ENCODE assay signal across 16 cellular contexts in genomic region chr1:85135456-85135798, GRCh38.
DNase-seq lines count a peak whose midpoint lies in the region; ATAC-seq and TF ChIP-seq lines count a peak whose summit lies in the region.
"Had no signal": no experiment of that assay in that cellular context is flagged by ENCODE, and none has a peak within 500 bp of the region (broad histone marks: within the 10 kb centered on the region; RNA-seq: fewer than 3 reads in every experiment).

No MANE protein-coding gene starts in this region.

- H3K4me2 ChIP-seq in PC-9 = peak overlapping the region; percentile 44

- no peaks in the 10 kb centered on the region for H3K27me3 ChIP-seq in PC-9 (ENCODE audit: insufficient read depth, low read depth)
- H3K27me3 ChIP-seq in right lobe of liver = no peaks in the 10 kb centered on the region
- no peaks in the 10 kb centered on the region for H3K27me3 ChIP-seq in esophagus muscularis mucosa
- H3K27me3 ChIP-seq in spleen (replicated peaks in 1 of 7) = no peaks in the 10 kb centered on the region

- no peak for TF ChIP-seq POLR2A in right lobe of liver (IDR thresholded peaks at IDR 0.05)
- TF ChIP-seq POLR2A in esophagus muscularis mucosa (IDR thresholded peaks at IDR 0.05; ENCODE audit: low read depth) = no peak
- TF ChIP-seq POLR2A in spleen (IDR thresholded peaks at IDR 0.05) = no peak

- H3K27me3 Mint-ChIP-seq in activated naive CD8-positive, alpha-beta T cell treated with anti-CD3 and anti-CD28 coated beads for 36 hours = no peaks in the 10 kb centered on the region
- H3K27me3 Mint-ChIP-seq: activated naive CD8-positive, alpha-beta T cell; central memory CD8-positive, alpha-beta T cell had no signal

- no peak for TF ChIP-seq EP300 in esophagus muscularis mucosa (IDR thresholded peaks at IDR 0.05)

- peak; percentile 74 for DNase-seq in DMS79 (lab: John Stamatoyannopoulos, UW)
- DNase-seq in NCI-H187 (lab: John Stamatoyannopoulos, UW) = peak; percentile 31 to 58
- peak in 1 of 2 experiments; percentile 73 for DNase-seq in PC-9
- no peak for DNase-seq in right lobe of liver
- DNase-seq in esophagus muscularis mucosa (ENCODE audit: extremely low spot score) = no peak
- DNase-seq in spleen = no peak
- no peak for DNase-seq in left ventricle myocardium superior
- DNase-seq in activated naive CD8-positive, alpha-beta T cell treated with anti-CD3 and anti-CD28 coated beads for 36 hours = no peak
- DNase-seq: activated CD4-positive, alpha-beta T cell treated with anti-CD3 and anti-CD28 coated beads, Interleukin-2, amount 10 ng/mL, durations not matched to agents 7 days and 5 days; H9; kidney; SIG-M5; stimulated activated CD4-positive, alpha-beta T cell treated with anti-CD3 and anti-CD28 coated beads, Interleukin-15, amount 100 ng/mL, for 24 hours; T-helper 9 cell had no signal

- POLR2A ChIA-PET in PC-9 (lab: Charles Lee; ENCODE audit: unreplicated experiment) = no interaction called here

- CTCF ChIA-PET in PC-9 (lab: Charles Lee) = no interaction called here

- BruUV-seq in PC-9 (replicated peaks; lab: Mats Ljungman, UMichigan) = no TSS peak

- H3K36me3 ChIP-seq in PC-9 (ENCODE audit: low read depth) (no peaks in the 10 kb centered on the region), right lobe of liver (no peaks in the 10 kb centered on the region), esophagus muscularis mucosa (no peaks in the 10 kb centered on the region), spleen (no peaks in the 10 kb centered on the region)

- no peaks in the 10 kb centered on the region for H3K36me3 Mint-ChIP-seq in activated naive CD8-positive, alpha-beta T cell treated with anti-CD3 and anti-CD28 coated beads for 36 hours
- H3K36me3 Mint-ChIP-seq: activated naive CD8-positive, alpha-beta T cell had no signal

- H3K9me3 Mint-ChIP-seq in activated naive CD8-positive, alpha-beta T cell treated with anti-CD3 and anti-CD28 coated beads for 36 hours = no peaks in the 10 kb centered on the region
- H3K9me3 Mint-ChIP-seq: activated CD4-positive, alpha-beta T cell treated with anti-CD3 and anti-CD28 coated beads, Interleukin-2, amount 10 ng/mL, durations not matched to agents 7 days and 5 days; central memory CD8-positive, alpha-beta T cell; H9 had no signal

- WGBS in right lobe of liver (ENCODE audit: insufficient coverage, low coverage, low lambda C conversion rate, missing lambda C conversion rate) = 56% methylated on average over 1 of the region's 1 CpG
- 95% methylated on average over 1 of the region's 1 CpG for WGBS in esophagus muscularis mucosa
- 86 to 100% (median 92%) methylated on average over 1 of the region's 1 CpG for WGBS in spleen, 5 donors

- no peaks in the 10 kb centered on the region for H3K79me2 ChIP-seq in PC-9 (ENCODE audit: low read depth)

- no peak overlapping the region for H3K4me3 ChIP-seq in PC-9
- H3K4me3 ChIP-seq in right lobe of liver = no peak overlapping the region
- no peak overlapping the region for H3K4me3 ChIP-seq in esophagus muscularis mucosa
- H3K4me3 ChIP-seq in spleen = no peak overlapping the region

- TF ChIP-seq CTCF in PC-9 (conservative IDR thresholded peaks at IDR 0.05) (no peak), right lobe of liver (IDR thresholded peaks at IDR 0.05) (no peak), esophagus muscularis mucosa (IDR thresholded peaks at IDR 0.05) (no peak), spleen (IDR thresholded peaks at IDR 0.05 in 8 of 11, conservative IDR thresholded peaks at IDR 0.05 in 3 of 11) (no peak)

- intact Hi-C loops in PC-9 (cut with micrococcal nuclease; ENCODE audit: unreplicated experiment) (no loop called here), right lobe of liver (cut with DNase I) (no loop called here), esophagus muscularis mucosa (cut with DNase I) (no loop called here), spleen (cut with DNase I; ENCODE audit: low total_unique reads) (no loop called here), left ventricle myocardium superior (cut with micrococcal nuclease) (no loop called here)

- no peaks in the 10 kb centered on the region for H4K20me1 ChIP-seq in PC-9 (ENCODE audit: insufficient read depth)

- H3K9me3 ChIP-seq in PC-9 (ENCODE audit: insufficient read depth, low read depth) (no peaks in the 10 kb centered on the region), right lobe of liver (no peaks in the 10 kb centered on the region), esophagus muscularis mucosa (no peaks in the 10 kb centered on the region), spleen (no peaks in the 10 kb centered on the region)

- H3K27ac Mint-ChIP-seq in activated naive CD8-positive, alpha-beta T cell treated with anti-CD3 and anti-CD28 coated beads for 36 hours = no peak overlapping the region
- H3K27ac Mint-ChIP-seq: activated CD4-positive, alpha-beta T cell treated with anti-CD3 and anti-CD28 coated beads, Interleukin-2, amount 10 ng/mL, durations not matched to agents 7 days and 5 days; activated naive CD8-positive, alpha-beta T cell; H9 had no signal

- H3K4me3 Mint-ChIP-seq in activated naive CD8-positive, alpha-beta T cell treated with anti-CD3 and anti-CD28 coated beads for 36 hours = no peak overlapping the region
- H3K4me3 Mint-ChIP-seq: activated CD4-positive, alpha-beta T cell treated with anti-CD3 and anti-CD28 coated beads, Interleukin-2, amount 10 ng/mL, durations not matched to agents 7 days and 5 days; activated naive CD8-positive, alpha-beta T cell; central memory CD8-positive, alpha-beta T cell; H9 had no signal

- H3K4me1 ChIP-seq in PC-9 (replicated peaks; ENCODE audit: insufficient read depth) = peaks cover 30% of the 10 kb centered on the region
- peaks cover 0 to 29% (median 12%) of the 10 kb centered on the region in 4 donors for H3K4me1 ChIP-seq in right lobe of liver
- H3K4me1 ChIP-seq in esophagus muscularis mucosa = peaks cover 9 to 18% (median 10%) of the 10 kb centered on the region in 4 donors
- H3K4me1 ChIP-seq in spleen = no peaks in the 10 kb centered on the region

- H3F3A ChIP-seq in PC-9 (ENCODE audit: insufficient read depth, low read depth) = peaks cover 25% of the 10 kb centered on the region

- ATAC-seq in right lobe of liver (peak in 1 of 4 donors; percentile 2), left ventricle myocardium superior (no peak)

- H3K27ac ChIP-seq in PC-9 = peak overlapping the region; percentile 42
- H3K27ac ChIP-seq in right lobe of liver = peak overlapping the region in 2 of 3 donors; percentile 15 to 31
- H3K27ac ChIP-seq in esophagus muscularis mucosa (replicated peaks in 1 of 4) = no peak overlapping the region
- no peak overlapping the region for H3K27ac ChIP-seq in spleen

- no peak overlapping the region for H2AFZ ChIP-seq in PC-9

- no peaks in the 10 kb centered on the region; the same call in 1 of the 2 replicates for H3K9me2 ChIP-seq in PC-9 (ENCODE audit: insufficient read depth)

- H3K4me1 Mint-ChIP-seq in activated naive CD8-positive, alpha-beta T cell treated with anti-CD3 and anti-CD28 coated beads for 36 hours = no peaks in the 10 kb centered on the region
- H3K4me1 Mint-ChIP-seq: central memory CD8-positive, alpha-beta T cell; H9 had no signal

Comparison
In these comparisons a context has a peak if more than half of its experiments do, and no peak if none do; other contexts are left out.
1. DNase-seq: peak in DMS79 (single experiment) and NCI-H187 (2 of 2); none in right lobe of liver (0 of 3), esophagus muscularis mucosa (single experiment), spleen (single experiment), left ventricle myocardium superior (single experiment) and activated naive CD8-positive, alpha-beta T cell treated with anti-CD3 and anti-CD28 coated beads for 36 hours (single experiment).
2. H3K27ac ChIP-seq: peak in PC-9 (single experiment) and right lobe of liver (2 of 3); none in esophagus muscularis mucosa (0 of 4) and spleen (0 of 8).